ENCODE assay signal across 24 cellular contexts in the genomic region with DNA sequence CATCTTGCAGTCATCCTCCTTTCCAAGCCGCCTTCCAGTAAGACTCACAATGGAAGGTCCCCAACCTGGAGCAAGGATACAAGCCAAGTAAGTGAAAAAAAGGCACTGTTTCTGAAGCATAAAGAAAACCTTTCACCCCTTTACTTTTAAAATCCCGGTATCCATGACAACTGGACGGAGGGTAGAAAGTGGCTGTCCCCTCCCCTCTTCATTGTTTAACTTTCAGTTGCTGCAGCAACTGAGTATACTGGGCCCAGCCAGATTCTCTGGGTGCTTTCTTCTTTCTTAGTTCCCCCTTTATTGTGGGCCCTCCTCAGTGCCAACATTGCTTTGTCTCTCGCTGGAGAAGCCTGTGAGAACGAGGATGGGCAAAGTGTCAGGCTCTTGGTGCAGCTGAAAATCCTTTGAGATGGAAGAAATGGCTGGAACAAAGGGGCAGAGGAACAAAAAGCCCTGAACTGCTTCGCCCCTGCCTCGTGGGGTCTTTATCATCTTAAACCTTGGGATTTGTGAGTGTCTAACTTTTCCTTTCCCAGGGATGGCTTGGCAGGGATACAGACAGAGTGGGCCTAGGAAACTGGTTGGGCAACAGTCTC.
DNase-seq lines count a peak whose midpoint lies in the region; ATAC-seq, FAIRE-seq and TF ChIP-seq lines count a peak whose summit lies in the region.
"Had no signal": no experiment of that assay in that cellular context is flagged by ENCODE, and none has a peak within 500 bp of the region (broad histone marks: within the 10 kb centered on the region; RNA-seq: fewer than 3 reads in every experiment).

No MANE protein-coding gene starts in this region.

- no peaks in the 10 kb centered on the region for H3K79me2 ChIP-seq in astrocyte (ENCODE audit: insufficient read depth, low read length)
- H3K79me2 ChIP-seq in H1 (ENCODE audit: control insufficient read depth in 1 of 2, insufficient read depth in 2 of 2, low read length in 2 of 2) = no peaks in the 10 kb centered on the region
- H3K79me2 ChIP-seq: parathyroid adenoma had no signal

- H3K9me3 Mint-ChIP-seq in astrocyte (ENCODE audit: unreplicated experiment) (peaks cover 3% of the 10 kb centered on the region), nephron (no peaks in the 10 kb centered on the region)
- H3K9me3 Mint-ChIP-seq: activated CD4-positive, alpha-beta memory T cell treated with anti-CD3 and anti-CD28 coated beads for 36 hours had no signal

- H3K9me3 ChIP-seq in astrocyte (ENCODE audit: insufficient read depth, low read depth, low read length) (peaks cover 4% of the 10 kb centered on the region), H1 (ENCODE audit: insufficient read depth in 2 of 2, low read depth in 1 of 2, low read length in 1 of 2) (no peaks in the 10 kb centered on the region)
- H3K9me3 ChIP-seq: adrenal gland, left ventricle myocardium inferior, SJSA1, tibial artery had no signal

- H3K27ac Mint-ChIP-seq in astrocyte (ENCODE audit: unreplicated experiment) (peak overlapping the region; percentile 6), nephron (peak overlapping the region; percentile 0 to 78 (median 70))
- H3K27ac Mint-ChIP-seq: activated CD4-positive, alpha-beta memory T cell treated with anti-CD3 and anti-CD28 coated beads for 36 hours had no signal

- no peak overlapping the region for H2AK5ac ChIP-seq in H1 (ENCODE audit: low read depth, low read length)

- H3K56ac ChIP-seq in H1 (replicated peaks; ENCODE audit: insufficient read length, low read depth, low read length) = no peak overlapping the region

- H4K8ac ChIP-seq in H1 (ENCODE audit: extremely low read depth, insufficient read depth, low read length) = no peak overlapping the region

- H3K27me3 ChIP-seq in astrocyte (ENCODE audit: insufficient read depth, low read length) (no peaks in the 10 kb centered on the region), H1 (replicated peaks in 1 of 4; ENCODE audit: control insufficient read depth in 3 of 4, extremely low read depth in 1 of 4, insufficient read depth in 3 of 4, low read length in 3 of 4) (peaks cover 0 to 3% (median 0%) of the 10 kb centered on the region in 4 experiments; a peak in 1 of 7 replicates)
- H3K27me3 ChIP-seq: adrenal gland, SJSA1, tibial artery had no signal

- no peak overlapping the region for H4K91ac ChIP-seq in H1 (replicated peaks; ENCODE audit: insufficient read length, low read length)

- no peak for FAIRE-seq in astrocyte (lab: Jason Lieb, UNC)
- FAIRE-seq in H1 (lab: Jason Lieb, UNC) = no peak

- 71% methylated on average over 7 of the region's 7 CpGs; no CpG with 5 or more reads in 1 of the 2 experiments for WGBS in H1 (ENCODE audit: extremely low coverage in 1 of 2, insufficient coverage in 1 of 2, insufficient read length in 1 of 2, insufficient replicate concordance in 2 of 2, low coverage in 1 of 2, low lambda C conversion rate in 2 of 2, missing lambda C conversion rate in 1 of 2), 2 experiments

- H3K27me3 Mint-ChIP-seq in astrocyte (ENCODE audit: low read depth, unreplicated experiment) (peaks cover 16% of the 10 kb centered on the region), nephron (ENCODE audit: low read depth) (peaks cover 9% of the 10 kb centered on the region)

- H3K4me3 ChIP-seq in astrocyte (ENCODE audit: insufficient read depth, low read depth, low read length) (no peak overlapping the region), H1 (ENCODE audit: extremely low read depth in 1 of 4, insufficient read depth in 2 of 4, low read depth in 3 of 4, low read length in 4 of 4) (no peak overlapping the region)
- H3K4me3 ChIP-seq: adrenal gland, left ventricle myocardium inferior, SJSA1, tibial artery had no signal

- no peak overlapping the region for H2BK5ac ChIP-seq in H1 (ENCODE audit: low read depth, low read length)

- no peak overlapping the region for H3K23ac ChIP-seq in H1 (ENCODE audit: insufficient read length)

- TF ChIP-seq RAD21 in H1 (IDR thresholded peaks at IDR 0.05 in 1 of 2, conservative IDR thresholded peaks at IDR 0.05 in 1 of 2; ENCODE audit: low read depth in 2 of 2, low read length in 2 of 2) = no peak

- H3K36me3 ChIP-seq in astrocyte (ENCODE audit: insufficient read depth, low read length) = no peaks in the 10 kb centered on the region
- no peaks in the 10 kb centered on the region; a peak in 1 of 8 replicates for H3K36me3 ChIP-seq in H1 (ENCODE audit: control insufficient read depth in 2 of 4, insufficient read depth in 4 of 4, low read length in 3 of 4)
- H3K36me3 ChIP-seq: adrenal gland, left ventricle myocardium inferior, SJSA1, tibial artery had no signal

- H4K20me1 ChIP-seq in astrocyte (ENCODE audit: insufficient read depth, low read length) (no peaks in the 10 kb centered on the region), H1 (replicated peaks in 1 of 2; ENCODE audit: control insufficient read depth in 1 of 2, insufficient read depth in 2 of 2, low read length in 2 of 2) (peaks cover 0 to 2% of the 10 kb centered on the region in 2 experiments)

- no peaks in the 10 kb centered on the region for H3K36me3 Mint-ChIP-seq in astrocyte (ENCODE audit: low read depth, unreplicated experiment)
- no peaks in the 10 kb centered on the region for H3K36me3 Mint-ChIP-seq in nephron (ENCODE audit: low read depth)
- H3K36me3 Mint-ChIP-seq: activated CD4-positive, alpha-beta memory T cell treated with anti-CD3 and anti-CD28 coated beads for 36 hours had no signal

- H2BK15ac ChIP-seq in H1 (ENCODE audit: low read length) = no peak overlapping the region

- peaks cover 5% of the 10 kb centered on the region for H3K4me1 Mint-ChIP-seq in astrocyte (ENCODE audit: low read depth, unreplicated experiment)
- peaks cover 16% of the 10 kb centered on the region for H3K4me1 Mint-ChIP-seq in nephron

- no peak overlapping the region for H2BK120ac ChIP-seq in H1 (replicated peaks; ENCODE audit: low read depth, low read length)

- H2AFZ ChIP-seq in astrocyte (ENCODE audit: low read depth, low read length) (no peak overlapping the region), H1 (ENCODE audit: low read length) (0 out of 2 replicates have a peak overlapping the region, but pooled peaks have one; percentile 22)
- H2AFZ ChIP-seq: parathyroid adenoma had no signal

- H3K4ac ChIP-seq in H1 (replicated peaks; ENCODE audit: insufficient read length, low read depth, low read length) = no peak overlapping the region

- H3K9ac ChIP-seq in astrocyte (ENCODE audit: low read length) (no peak overlapping the region), H1 (replicated peaks in 1 of 4; ENCODE audit: extremely low read depth in 1 of 4, low read depth in 3 of 4, low read length in 3 of 4) (no peak overlapping the region)
- H3K9ac ChIP-seq: parathyroid adenoma had no signal

- no peaks in the 10 kb centered on the region for H3K79me1 ChIP-seq in H1 (ENCODE audit: low read depth, low read length)

- H3K27ac ChIP-seq in astrocyte (ENCODE audit: low read depth, low read length) = no peak overlapping the region
- no peak overlapping the region for H3K27ac ChIP-seq in H1 (ENCODE audit: low read depth, low read length)
- H3K27ac ChIP-seq: adrenal gland, left ventricle myocardium inferior, parathyroid adenoma, SJSA1, tibial artery had no signal

- H4K5ac ChIP-seq in H1 (ENCODE audit: insufficient read length, low read depth, low read length) = no peak overlapping the region

- H3K4me1 ChIP-seq in astrocyte (ENCODE audit: insufficient read depth, low read length) = no peaks in the 10 kb centered on the region
- H3K4me1 ChIP-seq in H1 (replicated peaks in 1 of 4; ENCODE audit: control insufficient read depth in 3 of 4, insufficient read depth in 4 of 4, low read length in 3 of 4) = peaks cover 0 to 3% (median 3%) of the 10 kb centered on the region in 4 experiments; a peak in 4 of 7 replicates
- H3K4me1 ChIP-seq: adrenal gland, left ventricle myocardium inferior, parathyroid adenoma, SJSA1, tibial artery had no signal

- 0 out of 2 replicates have a peak, but pooled peaks cover 2% of the 10 kb centered on the region for H3K23me2 ChIP-seq in H1 (ENCODE audit: low read depth, low read length)

- TF ChIP-seq CTCF in astrocyte (IDR thresholded peaks at IDR 0.05; ENCODE audit: insufficient read depth, low read depth, low read length) = no peak
- TF ChIP-seq CTCF in H1 (IDR thresholded peaks at IDR 0.05; ENCODE audit: control extremely low read depth in 1 of 3, insufficient read depth in 1 of 3, low read depth in 1 of 3, low read length in 3 of 3) = no peak
- no peak for TF ChIP-seq CTCF in nephron (IDR thresholded peaks at IDR 0.05; ENCODE audit: unreplicated experiment in 3 of 3)

- H3K18ac ChIP-seq in H1 (ENCODE audit: extremely low read depth, low read length) = no peak overlapping the region

- no peak for TF ChIP-seq POLR2A in H1 (IDR thresholded peaks at IDR 0.05; ENCODE audit: control extremely low read depth in 1 of 2, low read depth in 2 of 2, low read length in 2 of 2)

- no peak overlapping the region for H3K4me3 Mint-ChIP-seq in astrocyte (ENCODE audit: unreplicated experiment)
- no peak overlapping the region for H3K4me3 Mint-ChIP-seq in nephron
- H3K4me3 Mint-ChIP-seq: activated CD4-positive, alpha-beta memory T cell treated with anti-CD3 and anti-CD28 coated beads for 36 hours had no signal

- H2BK20ac ChIP-seq in H1 (ENCODE audit: low read length) = no peak overlapping the region

- no peak overlapping the region for H3K14ac ChIP-seq in H1 (ENCODE audit: insufficient read length)

- no peak overlapping the region for H2BK12ac ChIP-seq in H1 (ENCODE audit: low read depth, low read length)

- POLR2A ChIA-PET in H1 (lab: Charles Lee; ENCODE audit: partially characterized antibody) = interaction anchor here (1.5 kb wide), 1 partner anchor 15 kb away, joined by 3 read pairs; no protein-coding TSS in a partner anchor

- DNase-seq in astrocyte (ENCODE audit: low read depth) = no peak
- no peak for DNase-seq in H1 (ENCODE audit: low read depth in 1 of 2, low spot score in 2 of 2)
- DNase-seq in superior temporal gyrus (ENCODE audit: extremely low spot score) = peak; percentile 61
- DNase-seq in DMS53 (lab: John Stamatoyannopoulos, UW) = no peak
- DNase-seq in stimulated activated CD4-positive, alpha-beta T cell treated with anti-CD3 and anti-CD28 coated beads, Interleukin-15, amount 100 ng/mL, for 24 hours = no peak
- DNase-seq: activated CD4-positive, alpha-beta memory T cell treated with anti-CD3 and anti-CD28 coated beads for 36 hours; activated T-cell treated with anti-CD3 and anti-CD28 coated beads, Interleukin-2, amount 50 U/mL, for 1 hour; adrenal gland; cerebellar nuclear complex; DND-41; glutamatergic neuron; HCEC 1CT; Karpas-422; left ventricle myocardium inferior; NCI-H187 treated with DMSO at 0.1 percent for 48 hours; NCI-H446 treated with DMSO at 0.1 percent for 48 hours; NK-92 treated with Interleukin-12 subunit alpha and Interleukin-12 subunit beta, amount 100 ng/mL, for 24 hours; stimulated activated naive CD4-positive, alpha-beta T cell treated with Interleukin-2 at 50 U/mL for 16 hours; tibial artery had no signal

- CTCF ChIA-PET in H1 (lab: Charles Lee; ENCODE audit: partially characterized antibody) = interaction anchor here (0.6 to 1.4 kb wide), 2 partner anchors 19 to 275 kb away, joined by 3 to 6 read pairs; no protein-coding TSS in a partner anchor

- ATAC-seq in activated CD4-positive, CD25-positive, alpha-beta regulatory T cell treated with anti-CD3 and anti-CD28 coated beads, Interleukin-2, amount 50 U/mL, for 24 hours = no peak
- ATAC-seq: Panc1 had no signal

- H3K4me2 ChIP-seq in astrocyte (ENCODE audit: low read length) (no peak overlapping the region), H1 (ENCODE audit: insufficient read depth in 1 of 2, low read depth in 2 of 2, low read length in 2 of 2) (peak overlapping the region in 1 of 2 experiments; percentile 50; a peak in 1 of 4 replicates)

- no peak for TF ChIP-seq EP300 in H1 (IDR thresholded peaks at IDR 0.05; ENCODE audit: borderline replicate concordance in 1 of 2, low read depth in 2 of 2, low read length in 2 of 2)
